8 cellular contexts compared by ENCODE assay signal in the genomic region with DNA sequence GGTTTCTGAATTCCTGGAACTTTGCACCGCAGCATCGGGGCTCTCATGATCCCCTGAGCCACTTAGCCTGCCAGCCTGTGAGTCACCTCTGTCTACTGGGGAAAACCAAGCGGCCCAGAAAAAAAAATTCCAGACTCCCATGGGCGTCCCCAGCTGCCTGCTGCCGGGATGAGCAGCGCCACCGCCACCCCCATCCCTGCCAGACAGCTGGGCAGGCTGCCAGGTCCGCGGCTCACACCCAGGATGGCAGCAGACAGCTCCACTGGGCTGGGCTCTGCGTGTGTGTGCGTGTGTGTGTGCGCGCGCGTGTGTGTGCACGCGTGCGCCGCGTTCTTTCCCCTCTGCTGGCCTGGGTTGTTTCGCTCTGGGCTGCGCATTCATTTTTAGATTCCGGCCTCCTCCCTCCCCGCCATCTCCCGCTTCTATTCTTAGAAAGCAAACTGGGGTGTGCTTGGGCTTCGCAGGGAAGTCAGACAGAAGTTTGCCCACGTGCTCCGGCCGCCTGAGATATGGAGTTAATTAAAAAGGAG. TPM values are rescaled to one million over a fixed set of nuclear protein-coding genes. Genes with fewer than 3 reads are reported as not detected.
DNase-seq lines count a peak whose midpoint lies in the region; ATAC-seq and TF ChIP-seq lines count a peak whose summit lies in the region.

No MANE protein-coding gene starts in this region.

- intact Hi-C loops in IMR-90 (cut with micrococcal nuclease) = no loop called here

- H3K36me3 ChIP-seq in IMR-90 (ENCODE audit: control insufficient read depth, insufficient read depth, low read length) (no peaks in the 10 kb centered on the region), SJSA1 (no peaks in the 10 kb centered on the region), cardiac muscle cell (no peaks in the 10 kb centered on the region), urinary bladder (ENCODE audit: insufficient read depth) (no peaks in the 10 kb centered on the region)

- H4K5ac ChIP-seq in IMR-90 (ENCODE audit: low read depth, low read length) = no peak overlapping the region

- no peak overlapping the region for H2BK20ac ChIP-seq in IMR-90 (ENCODE audit: low read depth, low read length)

- H2BK120ac ChIP-seq in IMR-90 (ENCODE audit: low read depth, low read length) = no peak overlapping the region

- H3K27me3 Mint-ChIP-seq in activated naive CD4-positive, alpha-beta T cell treated with anti-CD3 and anti-CD28 coated beads, Interleukin-2, amount 50 U/mL, for 24 hours = peaks cover 8% of the 10 kb centered on the region

- no peaks in the 10 kb centered on the region; the same call in 1 of the 2 replicates for H4K20me1 ChIP-seq in IMR-90 (ENCODE audit: insufficient read depth, low read length)

- ATAC-seq in IMR-90 (ENCODE audit: low read depth) = peak; percentile 83
- ATAC-seq in HG02571 (IDR thresholded peaks at IDR 0.05; ENCODE audit: unreplicated experiment) = no peak

- H4K8ac ChIP-seq in IMR-90 (ENCODE audit: low read depth in 2 of 2, low read length in 2 of 2) = no peak overlapping the region

- dilution Hi-C loops in IMR-90 (cut with HindIII; ENCODE audit: low sequenced_read_pairs, unreplicated experiment) = no loop called here

- peak; percentile 77 for DNase-seq in ELR (ENCODE audit: low read depth)
- peak; percentile 50 for DNase-seq in IMR-90
- DNase-seq in SJSA1 (ENCODE audit: low read depth in 1 of 2, low spot score in 2 of 2) = peak; percentile 91 to 94
- peak; percentile 36 to 61 for DNase-seq in cardiac muscle cell (ENCODE audit: low read depth in 1 of 2, low spot score in 1 of 2)
- peak; percentile 39 for DNase-seq in pulmonary artery endothelial cell (ENCODE audit: low read depth, low spot score)

- TF ChIP-seq CTCF in IMR-90 (conservative IDR thresholded peaks at IDR 0.05; ENCODE audit: low read depth, low read length) (no peak), cardiac muscle cell (IDR thresholded peaks at IDR 0.05; ENCODE audit: low read depth, low read length) (no peak)

- H3K4me3 Mint-ChIP-seq in activated naive CD4-positive, alpha-beta T cell treated with anti-CD3 and anti-CD28 coated beads, Interleukin-2, amount 50 U/mL, for 24 hours = peak overlapping the region; percentile 83

- no TSS peak for BruUV-seq in IMR-90 (replicated peaks; lab: Mats Ljungman, UMichigan)

- no peak overlapping the region for H3K23ac ChIP-seq in IMR-90 (ENCODE audit: low read depth, low read length)

- no peak for TF ChIP-seq RAD21 in IMR-90 (IDR thresholded peaks at IDR 0.05; ENCODE audit: low read length)

- no peak overlapping the region for H3K18ac ChIP-seq in IMR-90 (ENCODE audit: low read depth, low read length)

- no peak overlapping the region for H3K4ac ChIP-seq in IMR-90 (ENCODE audit: low read depth, low read length)

- peaks cover 3% of the 10 kb centered on the region; the same call in 1 of the 2 replicates for H3K9me3 ChIP-seq in IMR-90 (ENCODE audit: control insufficient read depth, insufficient read depth, low read length)
- H3K9me3 ChIP-seq in SJSA1 (replicated peaks) = no peaks in the 10 kb centered on the region; the same call in 1 of the 2 replicates
- H3K9me3 ChIP-seq in cardiac muscle cell (ENCODE audit: low read depth) = no peaks in the 10 kb centered on the region

- H2AK5ac ChIP-seq in IMR-90 (ENCODE audit: low read depth, low read length) = no peak overlapping the region

- H2AK9ac ChIP-seq in IMR-90 (replicated peaks; ENCODE audit: low read depth, low read length, poor library complexity) = no peak overlapping the region

- no peak overlapping the region for H3K9ac ChIP-seq in IMR-90 (ENCODE audit: low read depth, low read length)

- H3K79me1 ChIP-seq in IMR-90 (ENCODE audit: low read depth in 1 of 2, low read length in 2 of 2) = no peaks in the 10 kb centered on the region

- peaks cover 15% of the 10 kb centered on the region for H3K4me1 Mint-ChIP-seq in activated naive CD4-positive, alpha-beta T cell treated with anti-CD3 and anti-CD28 coated beads, Interleukin-2, amount 50 U/mL, for 24 hours

- H3K9me1 ChIP-seq in IMR-90 (ENCODE audit: insufficient read depth, low read length) = no peaks in the 10 kb centered on the region

- H3K4me2 ChIP-seq in IMR-90 (ENCODE audit: low read depth, low read length) = peak overlapping the region; percentile 43; the same call in 1 of the 2 replicates

- H3K4me1 ChIP-seq in IMR-90 (ENCODE audit: control insufficient read depth, insufficient read depth, low read length) (peaks cover 6% of the 10 kb centered on the region), SJSA1 (replicated peaks) (peaks cover 20% of the 10 kb centered on the region), cardiac muscle cell (ENCODE audit: low read depth) (peaks cover 9% of the 10 kb centered on the region), urinary bladder (ENCODE audit: insufficient read depth) (no peaks in the 10 kb centered on the region)

- peak overlapping the region; percentile 77 for H2AFZ ChIP-seq in IMR-90 (replicated peaks; ENCODE audit: low read length, poor library complexity)

- CTCF ChIA-PET in IMR-90 (lab: Yijun Ruan, JAX) = no interaction called here

- no peaks in the 10 kb centered on the region for H3K9me3 Mint-ChIP-seq in activated naive CD4-positive, alpha-beta T cell treated with anti-CD3 and anti-CD28 coated beads, Interleukin-2, amount 50 U/mL, for 24 hours

- no peak overlapping the region for H4K91ac ChIP-seq in IMR-90 (ENCODE audit: insufficient read depth, low read depth, low read length)

- 13% methylated on average over 3 of the region's 29 CpGs; no CpG with 5 or more reads in 1 of the 2 experiments for WGBS in IMR-90 (ENCODE audit: extremely low coverage in 2 of 2, insufficient read length in 1 of 2), 2 experiments
- 3% methylated on average over 29 of the region's 29 CpGs for WGBS in urinary bladder

- H3K36me3 Mint-ChIP-seq in activated naive CD4-positive, alpha-beta T cell treated with anti-CD3 and anti-CD28 coated beads, Interleukin-2, amount 50 U/mL, for 24 hours = no peaks in the 10 kb centered on the region

- H3K14ac ChIP-seq in IMR-90 (replicated peaks; ENCODE audit: low read depth, low read length) = no peak overlapping the region

- no peak overlapping the region for H2BK15ac ChIP-seq in IMR-90 (ENCODE audit: low read depth, low read length)

- POLR2A ChIA-PET in IMR-90 (lab: Charles Lee; ENCODE audit: unreplicated experiment) = no interaction called here

- no peak for TF ChIP-seq POLR2A in IMR-90 (IDR thresholded peaks at IDR 0.05; ENCODE audit: low read depth, low read length)

- peak overlapping the region; percentile 12 for H3K27ac Mint-ChIP-seq in activated naive CD4-positive, alpha-beta T cell treated with anti-CD3 and anti-CD28 coated beads, Interleukin-2, amount 50 U/mL, for 24 hours

- in situ Hi-C loops in IMR-90 (cut with MboI; ENCODE audit: low sequenced_read_pairs) = no loop called here

- H3K56ac ChIP-seq in IMR-90 (ENCODE audit: extremely low read depth, insufficient read depth, low read length) = no peak overlapping the region

- H3K4me3 ChIP-seq in IMR-90 (ENCODE audit: insufficient read depth, low read depth, low read length) = peak overlapping the region; percentile 19; the same call in 1 of the 2 replicates
- H3K4me3 ChIP-seq in SJSA1 = peak overlapping the region; percentile 34
- no peak overlapping the region for H3K4me3 ChIP-seq in cardiac muscle cell
- peak overlapping the region; percentile 20 for H3K4me3 ChIP-seq in urinary bladder (ENCODE audit: low read depth, low read length)

- no peak overlapping the region for H2BK5ac ChIP-seq in IMR-90 (ENCODE audit: low read depth, low read length, poor library complexity, severe bottlenecking)

- H3K27ac ChIP-seq in IMR-90 (ENCODE audit: insufficient read depth, low read length) = no peak overlapping the region
- peak overlapping the region; percentile 25; the same call in 1 of the 2 replicates for H3K27ac ChIP-seq in SJSA1
- H3K27ac ChIP-seq in cardiac muscle cell = no peak overlapping the region
- no peak overlapping the region for H3K27ac ChIP-seq in urinary bladder (ENCODE audit: low read depth)

- peaks cover 21% of the 10 kb centered on the region for H3K27me3 ChIP-seq in IMR-90 (ENCODE audit: control insufficient read depth, insufficient read depth, low read length)
- H3K27me3 ChIP-seq in SJSA1 (replicated peaks) = no peaks in the 10 kb centered on the region
- H3K27me3 ChIP-seq in cardiac muscle cell = no peaks in the 10 kb centered on the region

TF ChIP-seq in IMR-90, 13 proteins besides CTCF, POLR2A, EP300 and RAD21:
- TF ChIP-seq, protein P1, sequence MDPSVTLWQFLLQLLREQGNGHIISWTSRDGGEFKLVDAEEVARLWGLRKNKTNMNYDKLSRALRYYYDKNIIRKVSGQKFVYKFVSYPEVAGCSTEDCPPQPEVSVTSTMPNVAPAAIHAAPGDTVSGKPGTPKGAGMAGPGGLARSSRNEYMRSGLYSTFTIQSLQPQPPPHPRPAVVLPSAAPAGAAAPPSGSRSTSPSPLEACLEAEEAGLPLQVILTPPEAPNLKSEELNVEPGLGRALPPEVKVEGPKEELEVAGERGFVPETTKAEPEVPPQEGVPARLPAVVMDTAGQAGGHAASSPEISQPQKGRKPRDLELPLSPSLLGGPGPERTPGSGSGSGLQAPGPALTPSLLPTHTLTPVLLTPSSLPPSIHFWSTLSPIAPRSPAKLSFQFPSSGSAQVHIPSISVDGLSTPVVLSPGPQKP (IDR thresholded peaks at IDR 0.05; ENCODE audit: borderline replicate concordance, low read depth, low read length) = no peak
- TF ChIP-seq SMC3 (IDR thresholded peaks at IDR 0.05; ENCODE audit: low read depth, low read length) (0 out of 2 replicates have a peak, but pooled peaks have one; percentile 6), CEBPB (IDR thresholded peaks at IDR 0.05; ENCODE audit: low read depth, low read length) (no peak), NFE2L2 (IDR thresholded peaks at IDR 0.05; ENCODE audit: low read depth, low read length) (no peak), RFX5 (IDR thresholded peaks at IDR 0.05; ENCODE audit: low read depth, low read length) (no peak), MAZ (IDR thresholded peaks at IDR 0.05; ENCODE audit: borderline replicate concordance, low read depth, low read length) (no peak), FOS (IDR thresholded peaks at IDR 0.05; ENCODE audit: low read depth, low read length) (peak; percentile 29; the same call in 1 of the 2 replicates), BHLHE40 (IDR thresholded peaks at IDR 0.05; ENCODE audit: low read depth, low read length) (peak; percentile 81)

RNA-seq across cellular contexts. Expression of gene PMEPA1, which starts 38.9 kb away (rescaled TPM):
- total RNA-seq in IMR-90 (2012; rRNA removed) = 1.4 and 2.0 TPM in 2 replicates
- 6.9 and 11.0 TPM in 2 replicates for polyA plus RNA-seq in IMR-90 (2012; rRNA removed)
- 2.9 and 9.8 TPM in 2 replicates for polyA plus RNA-seq in IMR-90 (2012; cell fraction: cytosol; rRNA removed)
- 3.2 and 9.0 TPM in 2 replicates for polyA plus RNA-seq in IMR-90 (2012; cell fraction: nucleus; rRNA removed; ENCODE audit: low replicate concordance)
- total RNA-seq in SJSA1 (2014; rRNA removed; shearing (Covaris generic)) = 4.9 and 13.9 TPM in 2 replicates
- 2.4 and 8.8 TPM in 2 replicates for total RNA-seq in cardiac muscle cell
- polyA plus RNA-seq in cardiac muscle cell = 10.5 and 10.9 TPM in 2 replicates
- total RNA-seq in pulmonary artery endothelial cell = 3.7 and 4.7 TPM in 2 replicates
- total RNA-seq in urinary bladder = 20.6 TPM
- 20.4 TPM for polyA plus RNA-seq in urinary bladder

Comparison
In these comparisons a context has a peak if more than half of its experiments do, and no peak if none do; other contexts are left out.
1. DNase-seq: peak in every context shown above with its lines; median percentile 92 in SJSA1; 77 in ELR; 50 in IMR-90; 48 in cardiac muscle cell; 39 in pulmonary artery endothelial cell.